In the genomic region with DNA sequence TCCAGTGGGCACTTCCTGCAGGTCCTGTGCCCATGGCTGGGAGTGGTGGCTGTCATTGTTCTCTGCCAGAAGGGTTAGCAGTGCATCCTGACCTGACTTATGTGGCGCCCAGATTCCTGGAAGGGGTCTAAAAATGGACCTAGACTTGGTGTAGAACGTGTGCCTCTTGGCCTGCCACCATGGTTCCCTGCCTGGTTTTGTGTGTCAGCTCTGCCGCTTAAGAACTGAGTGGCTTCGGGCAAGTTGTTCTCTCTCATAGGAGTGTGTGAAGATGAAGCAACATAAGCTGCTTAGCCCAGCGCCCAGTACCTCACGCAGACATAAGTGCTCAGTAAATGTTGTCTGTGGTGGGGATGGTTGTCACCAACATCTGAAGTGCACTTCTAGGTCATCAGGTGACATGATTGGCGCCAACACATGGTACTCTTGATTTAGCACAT, we compare ENCODE assay signal across 10 cellular contexts. TPM values are rescaled to one million over a fixed set of nuclear protein-coding genes. Genes with fewer than 3 reads are reported as not detected.
DNase-seq lines count a peak whose midpoint lies in the region; ATAC-seq, FAIRE-seq and TF ChIP-seq lines count a peak whose summit lies in the region.
"Had no signal": no experiment of that assay in that cellular context is flagged by ENCODE, and none has a peak within 500 bp of the region (broad histone marks: within the 10 kb centered on the region; RNA-seq: fewer than 3 reads in every experiment).

No MANE protein-coding gene starts in this region.

- H3K9me3 ChIP-seq in gastroesophageal sphincter = no peaks in the 10 kb centered on the region
- no peaks in the 10 kb centered on the region for H3K9me3 ChIP-seq in effector memory CD4-positive, alpha-beta T cell (ENCODE audit: control insufficient read depth, low read length)

- peaks cover 57 to 70% of the 10 kb centered on the region in 2 donors for H3K36me3 Mint-ChIP-seq in stimulated activated naive B cell treated with anti-CD40 and anti-IgM and Interleukin-4, amounts not matched to agents 10 μg/mL and 1 μg/mL and 100 μg/mL, for 72 hours

- no peak overlapping the region for H3K4me3 Mint-ChIP-seq in stimulated activated naive B cell treated with anti-CD40 and anti-IgM and Interleukin-4, amounts not matched to agents 10 μg/mL and 1 μg/mL and 100 μg/mL, for 72 hours

- TF ChIP-seq CTCF in RWPE1 (conservative IDR thresholded peaks at IDR 0.05; ENCODE audit: low read depth) (no peak), gastroesophageal sphincter (IDR thresholded peaks at IDR 0.05) (no peak), D721Med (IDR thresholded peaks at IDR 0.05; ENCODE audit: insufficient read depth, missing control alignments) (no peak)

- H3K27me3 ChIP-seq in gastroesophageal sphincter = no peaks in the 10 kb centered on the region
- no peaks in the 10 kb centered on the region for H3K27me3 ChIP-seq in effector memory CD4-positive, alpha-beta T cell (replicated peaks; ENCODE audit: control insufficient read depth, insufficient read depth, low read length, poor library complexity, severe bottlenecking)

- no peak for TF ChIP-seq POLR2A in gastroesophageal sphincter (IDR thresholded peaks at IDR 0.05)

- CTCF ChIA-PET in RWPE1 (lab: Yijun Ruan, JAX) = interaction anchor here (0.7 to 1.5 kb wide), 2 partner anchors 26 to 770 kb away, joined by 4 to 5 read pairs; no protein-coding TSS in a partner anchor

- H3K4me1 Mint-ChIP-seq in stimulated activated naive B cell treated with anti-CD40 and anti-IgM and Interleukin-4, amounts not matched to agents 10 μg/mL and 1 μg/mL and 100 μg/mL, for 72 hours = peaks cover 36 to 62% of the 10 kb centered on the region in 2 donors

- TF ChIP-seq EP300 in gastroesophageal sphincter (IDR thresholded peaks at IDR 0.05) = no peak

- H3K9me3 Mint-ChIP-seq in stimulated activated naive B cell treated with anti-CD40 and anti-IgM and Interleukin-4, amounts not matched to agents 10 μg/mL and 1 μg/mL and 100 μg/mL, for 72 hours = no peaks in the 10 kb centered on the region

- ATAC-seq in gastroesophageal sphincter = no peak
- ATAC-seq in stimulated activated naive B cell treated with anti-CD40 and anti-IgM and Interleukin-4, amounts not matched to agents 10 μg/mL and 1 μg/mL and 100 μg/mL, for 72 hours (replicated peaks) = no peak
- ATAC-seq in HG03175 (IDR thresholded peaks at IDR 0.05; ENCODE audit: unreplicated experiment) = no peak

- H3K4me3 ChIP-seq in gastroesophageal sphincter = no peak overlapping the region
- no peak overlapping the region for H3K4me3 ChIP-seq in effector memory CD4-positive, alpha-beta T cell (ENCODE audit: insufficient read depth, low read depth, low read length, poor library complexity, severe bottlenecking)

- no peak for FAIRE-seq in D721Med (lab: Jason Lieb, UNC)
- FAIRE-seq: A204.1 had no signal

- no peaks in the 10 kb centered on the region for H3K27me3 Mint-ChIP-seq in stimulated activated naive B cell treated with anti-CD40 and anti-IgM and Interleukin-4, amounts not matched to agents 10 μg/mL and 1 μg/mL and 100 μg/mL, for 72 hours

- peak overlapping the region; percentile 71 for H3K27ac Mint-ChIP-seq in stimulated activated naive B cell treated with anti-CD40 and anti-IgM and Interleukin-4, amounts not matched to agents 10 μg/mL and 1 μg/mL and 100 μg/mL, for 72 hours

- peaks cover 3 to 66% (median 11%) of the 10 kb centered on the region in 3 donors for H3K4me1 ChIP-seq in gastroesophageal sphincter
- H3K4me1 ChIP-seq in effector memory CD4-positive, alpha-beta T cell (ENCODE audit: control insufficient read depth, insufficient read depth, low read length, poor library complexity, severe bottlenecking) = no peaks in the 10 kb centered on the region

- peak overlapping the region; percentile 92 for H3K27ac ChIP-seq in RWPE1
- H3K27ac ChIP-seq in gastroesophageal sphincter = peak overlapping the region in 3 of 4 donors; percentile 76 to 82 (median 78)
- no peak overlapping the region for H3K27ac ChIP-seq in effector memory CD4-positive, alpha-beta T cell (ENCODE audit: insufficient read depth, low read length, poor library complexity, severe bottlenecking)

- peak; percentile 51 for DNase-seq in NCI-H82 (lab: John Stamatoyannopoulos, UW)
- no peak for DNase-seq in NCI-H82 treated with DMSO at 0.1 percent for 48 hours (lab: John Stamatoyannopoulos, UW; ENCODE audit: unreplicated experiment)
- DNase-seq in RWPE1 (ENCODE audit: low spot score) = no peak
- DNase-seq in stimulated activated naive B cell treated with anti-CD40 and anti-IgM and Interleukin-4, amounts not matched to agents 10 μg/mL and 1 μg/mL and 100 μg/mL, for 72 hours = no peak
- DNase-seq in effector memory CD4-positive, alpha-beta T cell = no peak
- DNase-seq in D721Med (ENCODE audit: insufficient read length, low spot score) = no peak
- DNase-seq: NCI-H2081 had no signal

- peaks cover 0 to 29% of the 10 kb centered on the region in 2 donors for H3K36me3 ChIP-seq in gastroesophageal sphincter
- peaks cover 26% of the 10 kb centered on the region for H3K36me3 ChIP-seq in effector memory CD4-positive, alpha-beta T cell (ENCODE audit: control insufficient read depth, insufficient read depth, low read length)

- WGBS in gastroesophageal sphincter (ENCODE audit: low coverage in 1 of 2), 2 donors = 78 to 100% methylated on average over 2 to 3 of the region's 7 CpGs

- POLR2A ChIA-PET in RWPE1 (lab: Yijun Ruan, JAX; ENCODE audit: low non-redundant PET) = interaction anchor here (0.8 kb wide), 1 partner anchor 367 kb away, joined by 3 read pairs; no protein-coding TSS in a partner anchor

RNA-seq across cellular contexts. Expression of a gene that starts 52.1 kb away (rescaled TPM):
- 10 to 100 TPM; 27.6 to 43.6 (median 38.4) TPM for total RNA-seq in gastroesophageal sphincter
